Comparison of ENCODE assay signal across 26 cellular contexts in the genomic region with DNA sequence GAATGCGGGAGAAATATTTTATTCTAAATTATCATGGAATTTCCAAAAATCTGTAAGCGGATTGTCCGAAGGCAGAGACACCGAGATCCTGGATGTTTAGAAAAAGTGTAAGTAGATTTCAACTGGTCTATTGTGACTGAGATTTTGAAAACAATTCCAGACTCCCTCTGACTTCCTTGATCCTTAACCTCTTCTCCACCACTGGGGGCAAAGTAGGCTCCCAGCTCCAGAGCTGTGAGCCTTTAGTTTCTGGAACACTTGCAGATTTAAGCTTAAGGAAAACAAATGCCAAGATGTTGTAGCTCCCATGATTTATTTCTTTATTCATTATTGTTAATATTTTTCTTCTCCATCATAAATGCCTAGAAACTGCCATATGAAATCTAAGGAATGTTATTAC.
"Had no signal": no experiment of that assay in that cellular context is flagged by ENCODE, and none has a peak within 500 bp of the region (broad histone marks: within the 10 kb centered on the region; RNA-seq: fewer than 3 reads in every experiment).

No MANE protein-coding gene starts in this region.

- H3K36me3 ChIP-seq: esophagus muscularis mucosa, prostate gland, upper lobe of left lung, vagina had no signal

- H3K4me1 Mint-ChIP-seq: activated CD4-positive, alpha-beta memory T cell treated with anti-CD3 and anti-CD28 coated beads, Interleukin-2, amount 10 ng/mL, durations not matched to agents 7 days and 5 days; activated CD4-positive, alpha-beta T cell treated with anti-CD3 and anti-CD28 coated beads, Interleukin-2, amount 10 ng/mL, durations not matched to agents 7 days and 5 days; activated naive CD4-positive, alpha-beta T cell treated with anti-CD3 and anti-CD28 coated beads, Interleukin-2, amount 10 ng/mL, durations not matched to agents 7 days and 5 days; activated naive CD8-positive, alpha-beta T cell treated with anti-CD3 and anti-CD28 coated beads, Interleukin-2, amount 10 ng/mL, durations not matched to agents 7 days and 5 days; memory B cell; naive thymus-derived CD8-positive, alpha-beta T cell; stimulated activated naive CD8-positive, alpha-beta T cell treated with anti-CD3 and anti-CD28 coated beads, Interleukin-15, amount 100 ng/mL, for 72 hours had no signal

- H3K27me3 Mint-ChIP-seq: activated CD4-positive, alpha-beta memory T cell treated with anti-CD3 and anti-CD28 coated beads, Interleukin-2, amount 10 ng/mL, durations not matched to agents 7 days and 5 days; activated CD4-positive, alpha-beta T cell treated with anti-CD3 and anti-CD28 coated beads, Interleukin-2, amount 10 ng/mL, durations not matched to agents 7 days and 5 days; activated naive CD4-positive, alpha-beta T cell treated with anti-CD3 and anti-CD28 coated beads, Interleukin-2, amount 10 ng/mL, durations not matched to agents 7 days and 5 days; activated naive CD8-positive, alpha-beta T cell treated with anti-CD3 and anti-CD28 coated beads, Interleukin-2, amount 10 ng/mL, durations not matched to agents 7 days and 5 days; activated T-cell treated with anti-CD3 and anti-CD28 coated beads, Interleukin-2, amount 50 U/mL, for 24 hours; memory B cell; naive thymus-derived CD8-positive, alpha-beta T cell; stimulated activated naive CD8-positive, alpha-beta T cell treated with anti-CD3 and anti-CD28 coated beads, Interleukin-15, amount 100 ng/mL, for 72 hours had no signal

- H3K9me3 Mint-ChIP-seq: activated naive CD8-positive, alpha-beta T cell treated with anti-CD3 and anti-CD28 coated beads, Interleukin-2, amount 10 ng/mL, durations not matched to agents 7 days and 5 days had no signal

- H3K9me3 ChIP-seq: esophagus muscularis mucosa, prostate gland, upper lobe of left lung, vagina had no signal

- H3K4me1 ChIP-seq: foreskin keratinocyte, prostate gland, upper lobe of left lung, vagina had no signal

- H3K4me3 ChIP-seq: esophagus muscularis mucosa, prostate gland, skin epidermis, upper lobe of left lung, vagina had no signal

- H3K27ac Mint-ChIP-seq: activated CD4-positive, alpha-beta memory T cell treated with anti-CD3 and anti-CD28 coated beads, Interleukin-2, amount 10 ng/mL, durations not matched to agents 7 days and 5 days; activated CD4-positive, alpha-beta T cell treated with anti-CD3 and anti-CD28 coated beads, Interleukin-2, amount 10 ng/mL, durations not matched to agents 7 days and 5 days; activated naive CD4-positive, alpha-beta T cell treated with anti-CD3 and anti-CD28 coated beads, Interleukin-2, amount 10 ng/mL, durations not matched to agents 7 days and 5 days; activated naive CD8-positive, alpha-beta T cell treated with anti-CD3 and anti-CD28 coated beads, Interleukin-2, amount 10 ng/mL, durations not matched to agents 7 days and 5 days; activated T-cell treated with anti-CD3 and anti-CD28 coated beads, Interleukin-2, amount 50 U/mL, for 24 hours; memory B cell; naive thymus-derived CD8-positive, alpha-beta T cell; stimulated activated naive CD8-positive, alpha-beta T cell treated with anti-CD3 and anti-CD28 coated beads, Interleukin-15, amount 100 ng/mL, for 72 hours; T-helper 1 cell treated with Interleukin-12 subunit alpha and Interleukin-12 subunit beta and Interleukin-4 antibody, amounts not matched to agents 30 μg/mL and 1 μg/mL, for 36 hours had no signal

- DNase-seq: activated CD4-positive, alpha-beta memory T cell treated with anti-CD3 and anti-CD28 coated beads, Interleukin-2, amount 10 ng/mL, durations not matched to agents 7 days and 5 days; activated CD4-positive, alpha-beta T cell treated with anti-CD3 and anti-CD28 coated beads for 1 hour; activated CD4-positive, alpha-beta T cell treated with anti-CD3 and anti-CD28 coated beads, Interleukin-2, amount 10 ng/mL, durations not matched to agents 7 days and 5 days; activated CD8-positive, alpha-beta memory T cell treated with anti-CD3 and anti-CD28 coated beads, Interleukin-2, amount 50 U/mL, for 48 hours; activated gamma-delta T cell; activated naive CD4-positive, alpha-beta T cell treated with anti-CD3 and anti-CD28 coated beads, Interleukin-2, amount 10 ng/mL, durations not matched to agents 7 days and 5 days; activated naive CD8-positive, alpha-beta T cell treated with anti-CD3 and anti-CD28 coated beads, Interleukin-2, amount 10 ng/mL, durations not matched to agents 7 days and 5 days; activated T-cell treated with anti-CD3 and anti-CD28 coated beads, Interleukin-2, amount 50 U/mL, for 24 hours; amniotic stem cell; caudate nucleus; cortex of kidney; foreskin keratinocyte; left cardiac atrium; naive thymus-derived CD8-positive, alpha-beta T cell; stimulated activated CD4-positive, alpha-beta T cell treated with anti-CD3 and anti-CD28 coated beads, Interleukin-12 subunit alpha, Interleukin-12 subunit beta, amount 100 ng/mL, for 4 hours; stimulated activated CD4-positive, alpha-beta T cell treated with anti-CD3 and anti-CD28 coated beads, Interleukin-4, amount 100 ng/mL, for 1 hour; stimulated activated naive CD8-positive, alpha-beta T cell treated with anti-CD3 and anti-CD28 coated beads, Interleukin-15, amount 100 ng/mL, for 72 hours; substantia nigra; T-helper 9 cell; upper lobe of left lung had no signal

- H3K27ac ChIP-seq: esophagus muscularis mucosa, foreskin keratinocyte, prostate gland, skin epidermis, upper lobe of left lung, vagina had no signal

- H3K36me3 Mint-ChIP-seq: activated naive CD4-positive, alpha-beta T cell treated with anti-CD3 and anti-CD28 coated beads, Interleukin-2, amount 10 ng/mL, durations not matched to agents 7 days and 5 days; activated naive CD8-positive, alpha-beta T cell treated with anti-CD3 and anti-CD28 coated beads, Interleukin-2, amount 10 ng/mL, durations not matched to agents 7 days and 5 days; memory B cell; naive thymus-derived CD8-positive, alpha-beta T cell had no signal

- H3K4me3 Mint-ChIP-seq: activated CD4-positive, alpha-beta memory T cell treated with anti-CD3 and anti-CD28 coated beads, Interleukin-2, amount 10 ng/mL, durations not matched to agents 7 days and 5 days; activated CD4-positive, alpha-beta T cell treated with anti-CD3 and anti-CD28 coated beads, Interleukin-2, amount 10 ng/mL, durations not matched to agents 7 days and 5 days; activated naive CD4-positive, alpha-beta T cell treated with anti-CD3 and anti-CD28 coated beads, Interleukin-2, amount 10 ng/mL, durations not matched to agents 7 days and 5 days; activated naive CD8-positive, alpha-beta T cell treated with anti-CD3 and anti-CD28 coated beads, Interleukin-2, amount 10 ng/mL, durations not matched to agents 7 days and 5 days; activated T-cell treated with anti-CD3 and anti-CD28 coated beads, Interleukin-2, amount 50 U/mL, for 24 hours; memory B cell; naive thymus-derived CD8-positive, alpha-beta T cell; stimulated activated naive CD8-positive, alpha-beta T cell treated with anti-CD3 and anti-CD28 coated beads, Interleukin-15, amount 100 ng/mL, for 72 hours; T-helper 1 cell treated with Interleukin-12 subunit alpha and Interleukin-12 subunit beta and Interleukin-4 antibody, amounts not matched to agents 30 μg/mL and 1 μg/mL, for 36 hours had no signal

- H3K27me3 ChIP-seq: esophagus muscularis mucosa, foreskin keratinocyte, upper lobe of left lung, vagina had no signal
